ENCODE assay signal across 1 cellular context in the genomic region with DNA sequence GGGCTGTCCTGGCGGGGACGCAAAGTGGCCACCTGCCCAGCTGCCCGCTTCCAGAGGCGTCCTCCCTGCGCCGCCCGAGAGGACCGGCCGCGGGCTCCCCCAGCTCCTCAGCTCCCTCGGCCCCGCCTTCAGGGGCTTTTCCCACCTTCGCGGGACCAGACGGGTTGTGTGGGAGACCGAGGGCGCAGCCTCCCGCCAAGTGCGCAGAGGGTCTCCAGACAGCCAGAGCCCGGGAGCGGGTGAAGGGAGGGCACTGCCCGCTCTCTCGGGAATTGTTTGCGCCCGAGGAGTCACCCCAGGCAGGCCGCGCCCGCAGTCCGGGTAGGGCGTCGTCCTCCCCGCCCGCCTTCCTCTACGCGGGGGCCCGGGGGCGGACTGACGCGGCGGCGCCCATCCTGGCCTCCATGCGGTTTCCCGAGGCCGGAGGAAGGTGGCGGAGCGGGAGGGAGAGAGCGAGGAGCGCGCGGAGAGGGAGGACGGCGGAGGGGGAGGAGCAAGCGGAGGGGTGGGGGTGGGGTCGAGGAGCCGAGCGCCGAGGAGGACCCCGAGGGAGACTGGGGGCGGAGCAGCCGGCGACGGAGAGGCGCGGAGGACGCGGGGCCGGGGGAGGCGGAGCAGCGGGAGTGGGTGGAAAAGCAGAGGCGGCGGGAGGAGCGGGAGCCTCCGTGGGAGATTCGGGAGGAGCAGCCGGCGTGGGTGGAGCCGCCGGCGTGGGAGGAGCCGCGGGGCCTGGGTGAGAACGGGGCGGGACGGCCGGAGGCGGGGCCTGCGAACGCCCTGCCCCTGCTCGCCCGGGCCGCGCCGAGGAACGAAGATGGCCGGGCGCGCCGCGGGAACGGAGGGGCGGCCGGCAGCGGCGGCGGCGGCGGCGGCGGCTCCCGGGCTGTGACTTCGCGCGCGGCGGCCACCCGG.
TF ChIP-seq lines count a peak whose summit lies in the region.

No MANE protein-coding gene starts in this region.

TF ChIP-seq in HepG2, 621 proteins besides CTCF, POLR2A, EP300 and RAD21 (continued from another document and continues in another):
- TF ChIP-seq, protein P1, sequence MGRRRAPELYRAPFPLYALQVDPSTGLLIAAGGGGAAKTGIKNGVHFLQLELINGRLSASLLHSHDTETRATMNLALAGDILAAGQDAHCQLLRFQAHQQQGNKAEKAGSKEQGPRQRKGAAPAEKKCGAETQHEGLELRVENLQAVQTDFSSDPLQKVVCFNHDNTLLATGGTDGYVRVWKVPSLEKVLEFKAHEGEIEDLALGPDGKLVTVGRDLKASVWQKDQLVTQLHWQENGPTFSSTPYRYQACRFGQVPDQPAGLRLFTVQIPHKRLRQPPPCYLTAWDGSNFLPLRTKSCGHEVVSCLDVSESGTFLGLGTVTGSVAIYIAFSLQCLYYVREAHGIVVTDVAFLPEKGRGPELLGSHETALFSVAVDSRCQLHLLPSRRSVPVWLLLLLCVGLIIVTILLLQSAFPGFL (CRISPR knock-in tag; IDR thresholded peaks at IDR 0.05), result no peak
- TF ChIP-seq ZNF75D (CRISPR knock-in tag; IDR thresholded peaks at IDR 0.05; ENCODE audit: borderline replicate concordance) (no peak), HDAC1 (CRISPR knock-in tag; IDR thresholded peaks at IDR 0.05) (peak; percentile 43; the same call in 1 of the 2 replicates), HNF4G (IDR thresholded peaks at IDR 0.05; ENCODE audit: borderline replicate concordance, low read depth, low read length) (no peak), HNF4G (CRISPR knock-in tag; IDR thresholded peaks at IDR 0.05; ENCODE audit: borderline replicate concordance, low read depth) (no peak), ZNF605 (CRISPR knock-in tag; IDR thresholded peaks at IDR 0.05) (0 out of 2 replicates have a peak, but pooled peaks have one; percentile 38), RFXAP (CRISPR knock-in tag; IDR thresholded peaks at IDR 0.05; ENCODE audit: borderline replicate concordance) (no peak), SYNCRIP (IDR thresholded peaks at IDR 0.05; ENCODE audit: insufficient read depth, low read depth, low read length) (no peak), CBFB (CRISPR knock-in tag; IDR thresholded peaks at IDR 0.05) (no peak), NR2F1 (CRISPR knock-in tag; IDR thresholded peaks at IDR 0.05) (no peak), ZNF432 (CRISPR knock-in tag; IDR thresholded peaks at IDR 0.05; ENCODE audit: borderline replicate concordance) (no peak), ZNF570 (CRISPR knock-in tag; IDR thresholded peaks at IDR 0.05; ENCODE audit: borderline replicate concordance) (no peak), TOE1 (CRISPR knock-in tag; IDR thresholded peaks at IDR 0.05) (no peak), NAIF1 (CRISPR knock-in tag; IDR thresholded peaks at IDR 0.05; ENCODE audit: borderline replicate concordance) (no peak), ARNT2 (CRISPR knock-in tag; IDR thresholded peaks at IDR 0.05; ENCODE audit: low read depth) (0 out of 2 replicates have a peak, but pooled peaks have one; percentile 41), PHF8 (CRISPR knock-in tag; IDR thresholded peaks at IDR 0.05) (peak; percentile 48), NFYB (CRISPR knock-in tag; IDR thresholded peaks at IDR 0.05) (no peak), ZNF556 (CRISPR knock-in tag; IDR thresholded peaks at IDR 0.05; ENCODE audit: borderline replicate concordance) (no peak), TBX2 (CRISPR knock-in tag; IDR thresholded peaks at IDR 0.05; ENCODE audit: borderline replicate concordance) (no peak), DMAP1 (CRISPR knock-in tag; IDR thresholded peaks at IDR 0.05) (0 out of 2 replicates have a peak, but pooled peaks have one; percentile 25), GATAD2A (CRISPR knock-in tag; IDR thresholded peaks at IDR 0.05) (peak; percentile 70), ZNF790 (CRISPR knock-in tag; IDR thresholded peaks at IDR 0.05; ENCODE audit: borderline replicate concordance) (no peak)
- TF ChIP-seq, protein P2, sequence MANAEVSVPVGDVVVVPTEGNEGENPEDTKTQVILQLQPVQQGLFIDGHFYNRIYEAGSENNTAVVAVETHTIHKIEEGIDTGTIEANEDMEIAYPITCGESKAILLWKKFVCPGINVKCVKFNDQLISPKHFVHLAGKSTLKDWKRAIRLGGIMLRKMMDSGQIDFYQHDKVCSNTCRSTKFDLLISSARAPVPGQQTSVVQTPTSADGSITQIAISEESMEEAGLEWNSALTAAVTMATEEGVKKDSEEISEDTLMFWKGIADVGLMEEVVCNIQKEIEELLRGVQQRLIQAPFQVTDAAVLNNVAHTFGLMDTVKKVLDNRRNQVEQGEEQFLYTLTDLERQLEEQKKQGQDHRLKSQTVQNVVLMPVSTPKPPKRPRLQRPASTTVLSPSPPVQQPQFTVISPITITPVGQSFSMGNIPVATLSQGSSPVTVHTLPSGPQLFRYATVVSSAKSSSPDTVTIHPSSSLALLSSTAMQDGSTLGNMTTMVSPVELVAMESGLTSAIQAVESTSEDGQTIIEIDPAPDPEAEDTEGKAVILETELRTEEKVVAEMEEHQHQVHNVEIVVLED (CRISPR knock-in tag; IDR thresholded peaks at IDR 0.05; ENCODE audit: borderline replicate concordance), result no peak
- TF ChIP-seq, protein P3, sequence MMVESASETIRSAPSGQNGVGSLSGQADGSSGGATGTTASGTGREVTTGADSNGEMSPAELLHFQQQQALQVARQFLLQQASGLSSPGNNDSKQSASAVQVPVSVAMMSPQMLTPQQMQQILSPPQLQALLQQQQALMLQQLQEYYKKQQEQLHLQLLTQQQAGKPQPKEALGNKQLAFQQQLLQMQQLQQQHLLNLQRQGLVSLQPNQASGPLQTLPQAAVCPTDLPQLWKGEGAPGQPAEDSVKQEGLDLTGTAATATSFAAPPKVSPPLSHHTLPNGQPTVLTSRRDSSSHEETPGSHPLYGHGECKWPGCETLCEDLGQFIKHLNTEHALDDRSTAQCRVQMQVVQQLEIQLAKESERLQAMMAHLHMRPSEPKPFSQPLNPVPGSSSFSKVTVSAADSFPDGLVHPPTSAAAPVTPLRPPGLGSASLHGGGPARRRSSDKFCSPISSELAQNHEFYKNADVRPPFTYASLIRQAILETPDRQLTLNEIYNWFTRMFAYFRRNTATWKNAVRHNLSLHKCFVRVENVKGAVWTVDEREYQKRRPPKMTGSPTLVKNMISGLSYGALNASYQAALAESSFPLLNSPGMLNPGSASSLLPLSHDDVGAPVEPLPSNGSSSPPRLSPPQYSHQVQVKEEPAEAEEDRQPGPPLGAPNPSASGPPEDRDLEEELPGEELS (CRISPR knock-in tag; IDR thresholded peaks at IDR 0.05), result no peak
- TF ChIP-seq, protein P4, sequence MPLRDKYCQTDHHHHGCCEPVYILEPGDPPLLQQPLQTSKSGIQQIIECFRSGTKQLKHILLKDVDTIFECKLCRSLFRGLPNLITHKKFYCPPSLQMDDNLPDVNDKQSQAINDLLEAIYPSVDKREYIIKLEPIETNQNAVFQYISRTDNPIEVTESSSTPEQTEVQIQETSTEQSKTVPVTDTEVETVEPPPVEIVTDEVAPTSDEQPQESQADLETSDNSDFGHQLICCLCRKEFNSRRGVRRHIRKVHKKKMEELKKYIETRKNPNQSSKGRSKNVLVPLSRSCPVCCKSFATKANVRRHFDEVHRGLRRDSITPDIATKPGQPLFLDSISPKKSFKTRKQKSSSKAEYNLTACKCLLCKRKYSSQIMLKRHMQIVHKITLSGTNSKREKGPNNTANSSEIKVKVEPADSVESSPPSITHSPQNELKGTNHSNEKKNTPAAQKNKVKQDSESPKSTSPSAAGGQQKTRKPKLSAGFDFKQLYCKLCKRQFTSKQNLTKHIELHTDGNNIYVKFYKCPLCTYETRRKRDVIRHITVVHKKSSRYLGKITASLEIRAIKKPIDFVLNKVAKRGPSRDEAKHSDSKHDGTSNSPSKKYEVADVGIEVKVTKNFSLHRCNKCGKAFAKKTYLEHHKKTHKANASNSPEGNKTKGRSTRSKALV (CRISPR knock-in tag; IDR thresholded peaks at IDR 0.05), result 0 out of 2 replicates have a peak, but pooled peaks have one; percentile 47
- TF ChIP-seq, protein P5, sequence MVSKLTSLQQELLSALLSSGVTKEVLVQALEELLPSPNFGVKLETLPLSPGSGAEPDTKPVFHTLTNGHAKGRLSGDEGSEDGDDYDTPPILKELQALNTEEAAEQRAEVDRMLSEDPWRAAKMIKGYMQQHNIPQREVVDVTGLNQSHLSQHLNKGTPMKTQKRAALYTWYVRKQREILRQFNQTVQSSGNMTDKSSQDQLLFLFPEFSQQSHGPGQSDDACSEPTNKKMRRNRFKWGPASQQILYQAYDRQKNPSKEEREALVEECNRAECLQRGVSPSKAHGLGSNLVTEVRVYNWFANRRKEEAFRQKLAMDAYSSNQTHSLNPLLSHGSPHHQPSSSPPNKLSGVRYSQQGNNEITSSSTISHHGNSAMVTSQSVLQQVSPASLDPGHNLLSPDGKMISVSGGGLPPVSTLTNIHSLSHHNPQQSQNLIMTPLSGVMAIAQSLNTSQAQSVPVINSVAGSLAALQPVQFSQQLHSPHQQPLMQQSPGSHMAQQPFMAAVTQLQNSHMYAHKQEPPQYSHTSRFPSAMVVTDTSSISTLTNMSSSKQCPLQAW (CRISPR knock-in tag; IDR thresholded peaks at IDR 0.05), result no peak
- TF ChIP-seq, protein P6, sequence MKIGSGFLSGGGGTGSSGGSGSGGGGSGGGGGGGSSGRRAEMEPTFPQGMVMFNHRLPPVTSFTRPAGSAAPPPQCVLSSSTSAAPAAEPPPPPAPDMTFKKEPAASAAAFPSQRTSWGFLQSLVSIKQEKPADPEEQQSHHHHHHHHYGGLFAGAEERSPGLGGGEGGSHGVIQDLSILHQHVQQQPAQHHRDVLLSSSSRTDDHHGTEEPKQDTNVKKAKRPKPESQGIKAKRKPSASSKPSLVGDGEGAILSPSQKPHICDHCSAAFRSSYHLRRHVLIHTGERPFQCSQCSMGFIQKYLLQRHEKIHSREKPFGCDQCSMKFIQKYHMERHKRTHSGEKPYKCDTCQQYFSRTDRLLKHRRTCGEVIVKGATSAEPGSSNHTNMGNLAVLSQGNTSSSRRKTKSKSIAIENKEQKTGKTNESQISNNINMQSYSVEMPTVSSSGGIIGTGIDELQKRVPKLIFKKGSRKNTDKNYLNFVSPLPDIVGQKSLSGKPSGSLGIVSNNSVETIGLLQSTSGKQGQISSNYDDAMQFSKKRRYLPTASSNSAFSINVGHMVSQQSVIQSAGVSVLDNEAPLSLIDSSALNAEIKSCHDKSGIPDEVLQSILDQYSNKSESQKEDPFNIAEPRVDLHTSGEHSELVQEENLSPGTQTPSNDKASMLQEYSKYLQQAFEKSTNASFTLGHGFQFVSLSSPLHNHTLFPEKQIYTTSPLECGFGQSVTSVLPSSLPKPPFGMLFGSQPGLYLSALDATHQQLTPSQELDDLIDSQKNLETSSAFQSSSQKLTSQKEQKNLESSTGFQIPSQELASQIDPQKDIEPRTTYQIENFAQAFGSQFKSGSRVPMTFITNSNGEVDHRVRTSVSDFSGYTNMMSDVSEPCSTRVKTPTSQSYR (CRISPR knock-in tag; IDR thresholded peaks at IDR 0.05; ENCODE audit: borderline replicate concordance), result peak; percentile 57; the same call in 1 of the 2 replicates
- TF ChIP-seq, protein P7, sequence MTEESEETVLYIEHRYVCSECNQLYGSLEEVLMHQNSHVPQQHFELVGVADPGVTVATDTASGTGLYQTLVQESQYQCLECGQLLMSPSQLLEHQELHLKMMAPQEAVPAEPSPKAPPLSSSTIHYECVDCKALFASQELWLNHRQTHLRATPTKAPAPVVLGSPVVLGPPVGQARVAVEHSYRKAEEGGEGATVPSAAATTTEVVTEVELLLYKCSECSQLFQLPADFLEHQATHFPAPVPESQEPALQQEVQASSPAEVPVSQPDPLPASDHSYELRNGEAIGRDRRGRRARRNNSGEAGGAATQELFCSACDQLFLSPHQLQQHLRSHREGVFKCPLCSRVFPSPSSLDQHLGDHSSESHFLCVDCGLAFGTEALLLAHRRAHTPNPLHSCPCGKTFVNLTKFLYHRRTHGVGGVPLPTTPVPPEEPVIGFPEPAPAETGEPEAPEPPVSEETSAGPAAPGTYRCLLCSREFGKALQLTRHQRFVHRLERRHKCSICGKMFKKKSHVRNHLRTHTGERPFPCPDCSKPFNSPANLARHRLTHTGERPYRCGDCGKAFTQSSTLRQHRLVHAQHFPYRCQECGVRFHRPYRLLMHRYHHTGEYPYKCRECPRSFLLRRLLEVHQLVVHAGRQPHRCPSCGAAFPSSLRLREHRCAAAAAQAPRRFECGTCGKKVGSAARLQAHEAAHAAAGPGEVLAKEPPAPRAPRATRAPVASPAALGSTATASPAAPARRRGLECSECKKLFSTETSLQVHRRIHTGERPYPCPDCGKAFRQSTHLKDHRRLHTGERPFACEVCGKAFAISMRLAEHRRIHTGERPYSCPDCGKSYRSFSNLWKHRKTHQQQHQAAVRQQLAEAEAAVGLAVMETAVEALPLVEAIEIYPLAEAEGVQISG (CRISPR knock-in tag; IDR thresholded peaks at IDR 0.05), result no peak
- TF ChIP-seq, protein P8, sequence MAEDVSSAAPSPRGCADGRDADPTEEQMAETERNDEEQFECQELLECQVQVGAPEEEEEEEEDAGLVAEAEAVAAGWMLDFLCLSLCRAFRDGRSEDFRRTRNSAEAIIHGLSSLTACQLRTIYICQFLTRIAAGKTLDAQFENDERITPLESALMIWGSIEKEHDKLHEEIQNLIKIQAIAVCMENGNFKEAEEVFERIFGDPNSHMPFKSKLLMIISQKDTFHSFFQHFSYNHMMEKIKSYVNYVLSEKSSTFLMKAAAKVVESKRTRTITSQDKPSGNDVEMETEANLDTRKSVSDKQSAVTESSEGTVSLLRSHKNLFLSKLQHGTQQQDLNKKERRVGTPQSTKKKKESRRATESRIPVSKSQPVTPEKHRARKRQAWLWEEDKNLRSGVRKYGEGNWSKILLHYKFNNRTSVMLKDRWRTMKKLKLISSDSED (CRISPR knock-in tag; IDR thresholded peaks at IDR 0.05), result no peak
- TF ChIP-seq, protein P9, sequence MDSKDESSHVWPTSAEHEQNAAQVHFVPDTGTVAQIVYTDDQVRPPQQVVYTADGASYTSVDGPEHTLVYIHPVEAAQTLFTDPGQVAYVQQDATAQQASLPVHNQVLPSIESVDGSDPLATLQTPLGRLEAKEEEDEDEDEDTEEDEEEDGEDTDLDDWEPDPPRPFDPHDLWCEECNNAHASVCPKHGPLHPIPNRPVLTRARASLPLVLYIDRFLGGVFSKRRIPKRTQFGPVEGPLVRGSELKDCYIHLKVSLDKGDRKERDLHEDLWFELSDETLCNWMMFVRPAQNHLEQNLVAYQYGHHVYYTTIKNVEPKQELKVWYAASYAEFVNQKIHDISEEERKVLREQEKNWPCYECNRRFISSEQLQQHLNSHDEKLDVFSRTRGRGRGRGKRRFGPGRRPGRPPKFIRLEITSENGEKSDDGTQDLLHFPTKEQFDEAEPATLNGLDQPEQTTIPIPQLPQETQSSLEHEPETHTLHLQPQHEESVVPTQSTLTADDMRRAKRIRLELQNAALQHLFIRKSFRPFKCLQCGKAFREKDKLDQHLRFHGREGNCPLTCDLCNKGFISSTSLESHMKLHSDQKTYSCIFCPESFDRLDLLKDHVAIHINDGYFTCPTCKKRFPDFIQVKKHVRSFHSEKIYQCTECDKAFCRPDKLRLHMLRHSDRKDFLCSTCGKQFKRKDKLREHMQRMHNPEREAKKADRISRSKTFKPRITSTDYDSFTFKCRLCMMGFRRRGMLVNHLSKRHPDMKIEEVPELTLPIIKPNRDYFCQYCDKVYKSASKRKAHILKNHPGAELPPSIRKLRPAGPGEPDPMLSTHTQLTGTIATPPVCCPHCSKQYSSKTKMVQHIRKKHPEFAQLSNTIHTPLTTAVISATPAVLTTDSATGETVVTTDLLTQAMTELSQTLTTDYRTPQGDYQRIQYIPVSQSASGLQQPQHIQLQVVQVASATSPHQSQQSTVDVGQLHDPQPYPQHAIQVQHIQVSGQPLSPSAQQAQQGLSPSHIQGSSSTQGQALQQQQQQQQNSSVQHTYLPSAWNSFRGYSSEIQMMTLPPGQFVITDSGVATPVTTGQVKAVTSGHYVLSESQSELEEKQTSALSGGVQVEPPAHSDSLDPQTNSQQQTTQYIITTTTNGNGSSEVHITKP (CRISPR knock-in tag; IDR thresholded peaks at IDR 0.05; ENCODE audit: low read depth), result no peak
